In genomic region chr18:68734311-68734710, GRCh38 we compare ENCODE assay signal across 26 cellular contexts. TPM values are rescaled to one million over a fixed set of nuclear protein-coding genes. Genes with fewer than 3 reads are reported as not detected.
DNase-seq lines count a peak whose midpoint lies in the region; TF ChIP-seq lines count a peak whose summit lies in the region.
"Had no signal": no experiment of that assay in that cellular context is flagged by ENCODE, and none has a peak within 500 bp of the region (broad histone marks: within the 10 kb centered on the region; RNA-seq: fewer than 3 reads in every experiment).

No MANE protein-coding gene starts in this region.

- no peaks in the 10 kb centered on the region for H3K27me3 ChIP-seq in hepatocyte
- H3K27me3 ChIP-seq: neural progenitor cell, upper lobe of left lung had no signal

- TF ChIP-seq CTCF in hepatocyte (IDR thresholded peaks at IDR 0.05; ENCODE audit: poor library complexity) (no peak), type B pancreatic cell (conservative IDR thresholded peaks at IDR 0.05) (no peak)

- H3K9me3 ChIP-seq in hepatocyte (ENCODE audit: low read depth), result no peaks in the 10 kb centered on the region
- H3K9me3 ChIP-seq: upper lobe of left lung had no signal

- H3K27ac Mint-ChIP-seq in type B pancreatic cell, result no peak overlapping the region
- H3K27ac Mint-ChIP-seq: activated B cell treated with CpG ODN at 0.5 μM for 24 hours; activated CD8-positive, alpha-beta T cell treated with anti-CD3 and anti-CD28 coated beads, Interleukin-2, amount 10 ng/mL, durations not matched to agents 7 days and 5 days; activated naive CD8-positive, alpha-beta T cell; activated T-cell treated with anti-CD3 and anti-CD28 coated beads, Interleukin-2, amount 50 U/mL, for 72 hours; CD8-positive, alpha-beta T cell; mesothelial cell of epicardium; neural progenitor cell; T-helper 2 cell treated with Interferon-gamma antibody and Interleukin-4, amounts not matched to agents 5 μg/mL and 100 μg/mL, for 36 hours had no signal

- no peaks in the 10 kb centered on the region for H3K9me3 Mint-ChIP-seq in type B pancreatic cell
- H3K9me3 Mint-ChIP-seq: activated B cell treated with CpG ODN at 0.5 μM for 24 hours; activated T-cell treated with anti-CD3 and anti-CD28 coated beads, Interleukin-2, amount 50 U/mL, for 72 hours; CD8-positive, alpha-beta T cell; H9; mesothelial cell of epicardium; T-helper 2 cell treated with Interferon-gamma antibody and Interleukin-4, amounts not matched to agents 5 μg/mL and 100 μg/mL, for 36 hours had no signal

- no peaks in the 10 kb centered on the region for H4K20me1 ChIP-seq in hepatocyte (ENCODE audit: insufficient read depth, poor library complexity, severe bottlenecking)

- peaks cover 17% of the 10 kb centered on the region for H3K27me3 Mint-ChIP-seq in type B pancreatic cell
- H3K27me3 Mint-ChIP-seq: activated B cell treated with CpG ODN at 0.5 μM for 24 hours; activated naive CD8-positive, alpha-beta T cell had no signal

- H3K4me3 ChIP-seq in hepatocyte, result no peak overlapping the region
- H3K4me3 ChIP-seq: neural progenitor cell, upper lobe of left lung had no signal

- H2AFZ ChIP-seq in hepatocyte, result no peak overlapping the region
- H2AFZ ChIP-seq: neural progenitor cell had no signal

- H3K4me1 ChIP-seq in hepatocyte (ENCODE audit: insufficient read depth), result no peaks in the 10 kb centered on the region
- H3K4me1 ChIP-seq: upper lobe of left lung had no signal

- H3K4me3 Mint-ChIP-seq in type B pancreatic cell, result no peak overlapping the region
- H3K4me3 Mint-ChIP-seq: activated B cell treated with CpG ODN at 0.5 μM for 24 hours; activated CD8-positive, alpha-beta T cell treated with anti-CD3 and anti-CD28 coated beads, Interleukin-2, amount 10 ng/mL, durations not matched to agents 7 days and 5 days; activated naive CD8-positive, alpha-beta T cell; activated T-cell treated with anti-CD3 and anti-CD28 coated beads, Interleukin-2, amount 50 U/mL, for 72 hours; CD8-positive, alpha-beta T cell; H9; mesothelial cell of epicardium; neural progenitor cell; T-helper 2 cell treated with Interferon-gamma antibody and Interleukin-4, amounts not matched to agents 5 μg/mL and 100 μg/mL, for 36 hours had no signal

- H3K4me2 ChIP-seq in hepatocyte, result peak overlapping the region; percentile 36
- H3K4me2 ChIP-seq: neural progenitor cell had no signal

- DNase-seq in AG08395 (ENCODE audit: low spot score) (peak; percentile 70), HS-5 (ENCODE audit: low read depth) (peak; percentile 31), astrocyte of the hippocampus (ENCODE audit: low read depth, low spot score) (peak; percentile 31), hepatocyte (ENCODE audit: low spot score) (no peak), cerebellum (ENCODE audit: low spot score) (no peak), germinal center (ENCODE audit: low spot score) (no peak), type B pancreatic cell (ENCODE audit: extremely low spot score, unreplicated experiment) (no peak), SW 1271 (lab: John Stamatoyannopoulos, UW) (no peak)
- DNase-seq: activated B cell treated with CpG ODN at 0.5 μM for 24 hours; activated CD8-positive, alpha-beta T cell treated with anti-CD3 and anti-CD28 coated beads, Interleukin-2, amount 10 ng/mL, durations not matched to agents 7 days and 5 days; activated T-cell treated with anti-CD3 and anti-CD28 coated beads, Interleukin-2, amount 50 U/mL, for 72 hours; CD8-positive, alpha-beta T cell; DND-41; effector CD8-positive, alpha-beta T cell; H9; KBM-7; NCI-H1436 treated with DMSO at 0.1 percent for 48 hours; NCI-H2171 treated with DMSO at 0.1 percent for 48 hours; SIG-M5; stimulated activated naive CD4-positive, alpha-beta T cell; upper lobe of left lung had no signal

- no peak overlapping the region for H3K27ac ChIP-seq in hepatocyte
- H3K27ac ChIP-seq: HL-60, upper lobe of left lung had no signal

- no peaks in the 10 kb centered on the region for H3K36me3 ChIP-seq in hepatocyte (replicated peaks; ENCODE audit: insufficient read depth, low read depth)
- H3K36me3 ChIP-seq: neural progenitor cell, upper lobe of left lung had no signal

- no peaks in the 10 kb centered on the region for H3K36me3 Mint-ChIP-seq in type B pancreatic cell
- H3K36me3 Mint-ChIP-seq: CD8-positive, alpha-beta T cell; mesothelial cell of epicardium; neural progenitor cell had no signal

- H3K79me2 ChIP-seq in hepatocyte, result no peaks in the 10 kb centered on the region

- WGBS in hepatocyte (ENCODE audit: low lambda C conversion rate, missing lambda C conversion rate), result 60% methylated on average over 5 of the region's 5 CpGs

- H3K9me2 ChIP-seq in hepatocyte (replicated peaks; ENCODE audit: insufficient read depth), result no peaks in the 10 kb centered on the region

- H3K4me1 Mint-ChIP-seq in type B pancreatic cell (ENCODE audit: unreplicated experiment), result peaks cover 5% of the 10 kb centered on the region
- H3K4me1 Mint-ChIP-seq: activated B cell treated with CpG ODN at 0.5 μM for 24 hours, mesothelial cell of epicardium, neural progenitor cell had no signal

RNA-seq across cellular contexts. Expression of gene TMX3, which starts 19.4 kb away (rescaled TPM):
- 40.2 and 43.3 TPM in 2 replicates for total RNA-seq in hepatocyte
- 11.7 and 15.1 TPM in 2 replicates for polyA plus RNA-seq in hepatocyte
- total RNA-seq in cerebellum, result 92.3 TPM
- total RNA-seq in type B pancreatic cell (ENCODE audit: low replicate concordance), result 28.5 and 42.0 TPM in 2 replicates

Comparison
In these comparisons a context has a peak if more than half of its experiments do, and no peak if none do; other contexts are left out.
1. DNase-seq: peak in AG08395 (single experiment), HS-5 (single experiment) and astrocyte of the hippocampus (single experiment); none in hepatocyte (single experiment), cerebellum (single experiment), germinal center (single experiment), type B pancreatic cell (single experiment) and SW 1271 (0 of 2).